37 cellular contexts compared by ENCODE assay signal in genomic region chr18:69717586-69717985, GRCh38.
"Had no signal": no experiment of that assay in that cellular context is flagged by ENCODE, and none has a peak within 500 bp of the region (broad histone marks: within the 10 kb centered on the region; RNA-seq: fewer than 3 reads in every experiment).

No MANE protein-coding gene starts in this region.

- H3K27ac ChIP-seq: adrenal gland, body of pancreas, brain microvascular endothelial cell, breast epithelium, VCaP had no signal

- DNase-seq: activated CD4-positive, alpha-beta memory T cell treated with anti-CD3 and anti-CD28 coated beads, Interleukin-2, amount 10 ng/mL, durations not matched to agents 7 days and 5 days; activated CD4-positive, alpha-beta T cell treated with anti-CD3 and anti-CD28 coated beads for 1 hour; activated CD4-positive, alpha-beta T cell treated with anti-CD3 and anti-CD28 coated beads for 36 hours; activated CD4-positive, alpha-beta T cell treated with anti-CD3 and anti-CD28 coated beads for 48 hours; activated CD4-positive, alpha-beta T cell treated with anti-CD3 and anti-CD28 coated beads, Interleukin-2, amount 10 ng/mL, durations not matched to agents 7 days and 5 days; activated CD4-positive, alpha-beta T cell treated with anti-CD3 and anti-CD28 coated beads, Interleukin-2, amount 50 U/mL, for 48 hours; activated CD4-positive, CD25-positive, alpha-beta regulatory T cell; activated CD8-positive, alpha-beta memory T cell treated with anti-CD3 and anti-CD28 coated beads for 24 hours; activated CD8-positive, alpha-beta memory T cell treated with anti-CD3 and anti-CD28 coated beads, Interleukin-2, amount 10 ng/mL, durations not matched to agents 7 days and 5 days; activated CD8-positive, alpha-beta memory T cell treated with anti-CD3 and anti-CD28 coated beads, Interleukin-2, amount 50 U/mL, for 48 hours; activated CD8-positive, alpha-beta T cell treated with anti-CD3 and anti-CD28 coated beads, Interleukin-2, amount 10 ng/mL, durations not matched to agents 7 days and 5 days; activated effector memory CD4-positive, alpha-beta T cell treated with anti-CD3 and anti-CD28 coated beads, Interleukin-2, amount 50 U/mL, for 16 hours; activated gamma-delta T cell treated with Interleukin-2 at 50 U/mL for 16 hours; activated naive CD4-positive, alpha-beta T cell; activated naive CD4-positive, alpha-beta T cell treated with anti-CD3 and anti-CD28 coated beads for 36 hours; activated naive CD4-positive, alpha-beta T cell treated with anti-CD3 and anti-CD28 coated beads, Interleukin-2, amount 50 U/mL, for 16 hours; activated naive CD8-positive, alpha-beta T cell treated with anti-CD3 and anti-CD28 coated beads for 36 hours; activated T-cell treated with anti-CD3 and anti-CD28 coated beads, Interleukin-2, amount 50 U/mL, for 1 hour; activated T-cell treated with anti-CD3 and anti-CD28 coated beads, Interleukin-2, amount 50 U/mL, for 4 hours; activated T-cell treated with anti-CD3 and anti-CD28 coated beads, Interleukin-2, amount 50 U/mL, for 72 hours; adrenal gland; amniotic stem cell; aorta; body of pancreas; brain microvascular endothelial cell; central memory CD4-positive, alpha-beta T cell; T-helper 1 cell; T-helper 2 cell; T-helper 9 cell had no signal

- H3K27me3 ChIP-seq: adrenal gland, body of pancreas, brain microvascular endothelial cell, breast epithelium had no signal

- H3K4me3 ChIP-seq: adrenal gland, body of pancreas, breast epithelium had no signal

- H3K4me3 Mint-ChIP-seq: activated CD4-positive, alpha-beta memory T cell treated with anti-CD3 and anti-CD28 coated beads, Interleukin-2, amount 10 ng/mL, durations not matched to agents 7 days and 5 days; activated CD4-positive, alpha-beta T cell treated with anti-CD3 and anti-CD28 coated beads for 36 hours; activated CD4-positive, alpha-beta T cell treated with anti-CD3 and anti-CD28 coated beads, Interleukin-2, amount 10 ng/mL, durations not matched to agents 7 days and 5 days; activated CD8-positive, alpha-beta memory T cell treated with anti-CD3 and anti-CD28 coated beads, Interleukin-2, amount 10 ng/mL, durations not matched to agents 7 days and 5 days; activated CD8-positive, alpha-beta T cell treated with anti-CD3 and anti-CD28 coated beads, Interleukin-2, amount 10 ng/mL, durations not matched to agents 7 days and 5 days; activated naive CD4-positive, alpha-beta T cell treated with anti-CD3 and anti-CD28 coated beads for 36 hours; activated naive CD8-positive, alpha-beta T cell treated with anti-CD3 and anti-CD28 coated beads for 36 hours; activated T-cell treated with anti-CD3 and anti-CD28 coated beads, Interleukin-2, amount 50 U/mL, for 4 hours; activated T-cell treated with anti-CD3 and anti-CD28 coated beads, Interleukin-2, amount 50 U/mL, for 72 hours; activated T-helper 1 cell treated with anti-CD3 and anti-CD28 coated beads, Interleukin-12 subunit alpha, Interleukin-12 subunit beta, Interleukin-2, Interleukin-4 antibody, amounts not matched to agents 30 ng/mL and 10 ng/mL and 1 ng/mL, durations not matched to agents 14 hours and 24 hours and 36 hours; activated T-helper 17 cell treated with anti-CD3 and anti-CD28 coated beads, Interleukin-2, amount 50 U/mL, for 72 hours; T-helper 1 cell treated with Interleukin-12 subunit alpha and Interleukin-12 subunit beta and Interleukin-4 antibody, amounts not matched to agents 30 μg/mL and 1 μg/mL, for 36 hours; T-helper 2 cell treated with Interferon-gamma antibody and Interleukin-4, amounts not matched to agents 5 μg/mL and 100 μg/mL, for 36 hours had no signal

- H3K36me3 ChIP-seq: adrenal gland, brain microvascular endothelial cell, breast epithelium had no signal

- ATAC-seq: activated CD4-positive, alpha-beta T cell treated with anti-CD3 and anti-CD28 coated beads for 36 hours; activated CD4-positive, CD25-positive, alpha-beta regulatory T cell treated with anti-CD3 and anti-CD28 coated beads, Interleukin-2, amount 50 U/mL, for 24 hours; activated CD8-positive, alpha-beta memory T cell treated with anti-CD3 and anti-CD28 coated beads, Interleukin-2, amount 10 ng/mL, durations not matched to agents 7 days and 5 days; activated CD8-positive, alpha-beta T cell treated with anti-CD3 and anti-CD28 coated beads, Interleukin-2, amount 10 ng/mL, durations not matched to agents 7 days and 5 days; activated naive CD4-positive, alpha-beta T cell treated with anti-CD3 and anti-CD28 coated beads, Interleukin-2, amount 50 U/mL, for 72 hours; activated T-cell treated with anti-CD3 and anti-CD28 coated beads, Interleukin-2, amount 50 U/mL, for 4 hours; activated T-cell treated with anti-CD3 and anti-CD28 coated beads, Interleukin-2, amount 50 U/mL, for 72 hours; activated T-helper 17 cell treated with anti-CD3 and anti-CD28 coated beads, Interleukin-2, amount 50 U/mL, for 72 hours; body of pancreas had no signal

- H3K4me1 ChIP-seq: adrenal gland, body of pancreas, breast epithelium had no signal

- H3K27ac Mint-ChIP-seq: activated CD4-positive, alpha-beta memory T cell treated with anti-CD3 and anti-CD28 coated beads, Interleukin-2, amount 10 ng/mL, durations not matched to agents 7 days and 5 days; activated CD4-positive, alpha-beta T cell treated with anti-CD3 and anti-CD28 coated beads for 36 hours; activated CD4-positive, alpha-beta T cell treated with anti-CD3 and anti-CD28 coated beads, Interleukin-2, amount 10 ng/mL, durations not matched to agents 7 days and 5 days; activated CD8-positive, alpha-beta memory T cell treated with anti-CD3 and anti-CD28 coated beads, Interleukin-2, amount 10 ng/mL, durations not matched to agents 7 days and 5 days; activated CD8-positive, alpha-beta T cell treated with anti-CD3 and anti-CD28 coated beads, Interleukin-2, amount 10 ng/mL, durations not matched to agents 7 days and 5 days; activated naive CD4-positive, alpha-beta T cell treated with anti-CD3 and anti-CD28 coated beads for 36 hours; activated naive CD4-positive, alpha-beta T cell treated with anti-CD3 and anti-CD28 coated beads, Interleukin-2, amount 50 U/mL, for 72 hours; activated naive CD8-positive, alpha-beta T cell treated with anti-CD3 and anti-CD28 coated beads for 36 hours; activated T-cell treated with anti-CD3 and anti-CD28 coated beads, Interleukin-2, amount 50 U/mL, for 72 hours; activated T-helper 1 cell treated with anti-CD3 and anti-CD28 coated beads, Interleukin-12 subunit alpha, Interleukin-12 subunit beta, Interleukin-2, Interleukin-4 antibody, amounts not matched to agents 30 ng/mL and 10 ng/mL and 1 ng/mL, durations not matched to agents 14 hours and 24 hours and 36 hours; activated T-helper 17 cell treated with anti-CD3 and anti-CD28 coated beads, Interleukin-2, amount 50 U/mL, for 72 hours; T-helper 1 cell treated with Interleukin-12 subunit alpha and Interleukin-12 subunit beta and Interleukin-4 antibody, amounts not matched to agents 30 μg/mL and 1 μg/mL, for 36 hours; T-helper 2 cell treated with Interferon-gamma antibody and Interleukin-4, amounts not matched to agents 5 μg/mL and 100 μg/mL, for 36 hours had no signal

- H3K4me1 Mint-ChIP-seq: activated CD4-positive, alpha-beta memory T cell treated with anti-CD3 and anti-CD28 coated beads, Interleukin-2, amount 10 ng/mL, durations not matched to agents 7 days and 5 days; activated CD4-positive, alpha-beta T cell treated with anti-CD3 and anti-CD28 coated beads for 36 hours; activated CD4-positive, alpha-beta T cell treated with anti-CD3 and anti-CD28 coated beads, Interleukin-2, amount 10 ng/mL, durations not matched to agents 7 days and 5 days; activated CD8-positive, alpha-beta memory T cell treated with anti-CD3 and anti-CD28 coated beads, Interleukin-2, amount 10 ng/mL, durations not matched to agents 7 days and 5 days; activated naive CD8-positive, alpha-beta T cell treated with anti-CD3 and anti-CD28 coated beads for 36 hours; activated T-helper 17 cell treated with anti-CD3 and anti-CD28 coated beads, Interleukin-2, amount 50 U/mL, for 72 hours had no signal

- H3K27me3 Mint-ChIP-seq: activated CD4-positive, alpha-beta memory T cell treated with anti-CD3 and anti-CD28 coated beads, Interleukin-2, amount 10 ng/mL, durations not matched to agents 7 days and 5 days; activated CD4-positive, alpha-beta T cell treated with anti-CD3 and anti-CD28 coated beads for 36 hours; activated CD4-positive, alpha-beta T cell treated with anti-CD3 and anti-CD28 coated beads, Interleukin-2, amount 10 ng/mL, durations not matched to agents 7 days and 5 days; activated CD8-positive, alpha-beta memory T cell treated with anti-CD3 and anti-CD28 coated beads, Interleukin-2, amount 10 ng/mL, durations not matched to agents 7 days and 5 days; activated naive CD8-positive, alpha-beta T cell treated with anti-CD3 and anti-CD28 coated beads for 36 hours; activated T-helper 17 cell treated with anti-CD3 and anti-CD28 coated beads, Interleukin-2, amount 50 U/mL, for 72 hours had no signal
